In the genomic region with DNA sequence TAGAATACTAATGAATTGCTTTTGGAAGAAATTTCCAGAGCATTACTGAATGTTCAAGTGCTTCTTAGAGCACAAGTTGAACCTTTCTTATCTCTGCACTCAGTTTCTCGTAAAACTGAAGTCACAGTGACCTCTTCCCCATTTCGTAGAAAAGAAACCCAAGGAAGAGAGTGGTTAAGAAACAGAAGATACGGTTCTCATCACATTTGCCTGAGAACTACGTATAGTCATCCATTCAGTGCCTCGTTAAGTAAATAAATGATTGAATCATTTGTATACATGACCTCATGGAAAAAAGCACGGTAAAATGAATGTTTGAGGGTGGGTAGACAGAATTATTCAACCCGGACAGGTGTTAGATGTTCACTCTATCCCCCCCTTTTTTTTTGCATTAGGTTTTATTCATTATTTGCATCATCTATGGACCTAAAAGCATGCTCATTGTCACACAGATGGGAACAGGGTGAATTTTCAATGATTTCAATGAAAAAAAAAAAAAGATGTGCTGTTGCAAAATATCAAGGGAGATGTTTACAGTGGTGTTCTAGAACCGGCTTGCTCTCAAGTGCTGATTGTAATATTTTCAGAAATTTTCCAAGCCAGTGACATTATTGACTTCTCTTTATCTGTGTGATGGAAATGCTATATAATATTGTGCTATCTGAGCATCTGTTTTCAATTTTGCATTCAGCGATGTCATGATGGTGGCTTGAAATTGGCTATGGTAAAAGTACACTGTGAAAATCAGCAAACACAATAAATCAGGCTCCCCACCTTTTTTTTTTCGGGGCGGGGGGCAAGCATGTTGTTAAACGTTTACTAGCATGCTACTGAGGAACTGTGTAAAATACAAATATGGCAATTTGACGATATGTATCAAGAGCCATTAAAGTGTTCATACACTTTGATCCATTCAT, we compare ENCODE assay signal across 9 cellular contexts. TPM values are rescaled to one million over a fixed set of nuclear protein-coding genes. Genes with fewer than 3 reads are reported as not detected.
DNase-seq lines count a peak whose midpoint lies in the region; ATAC-seq, FAIRE-seq and TF ChIP-seq lines count a peak whose summit lies in the region.
"Had no signal": no experiment of that assay in that cellular context is flagged by ENCODE, and none has a peak within 500 bp of the region (broad histone marks: within the 10 kb centered on the region; RNA-seq: fewer than 3 reads in every experiment).

No MANE protein-coding gene starts in this region.

- H3K27ac ChIP-seq in right lobe of liver (peak overlapping the region in 2 of 3 donors; percentile 13 to 15), HepG2 (ENCODE audit: extremely low read length, insufficient read depth, low read length) (no peak overlapping the region), PC-9 (no peak overlapping the region), ascending aorta (no peak overlapping the region)

- no TSS peak for BruUV-seq in HepG2 (replicated peaks; lab: Mats Ljungman, UMichigan)
- no TSS peak for BruUV-seq in PC-9 (replicated peaks; lab: Mats Ljungman, UMichigan)

- CTCF ChIA-PET in HepG2 (lab: Yijun Ruan, JAX; ENCODE audit: low intra/inter-chr PET ratio, low total read pairs) (interaction anchor here (0.7 kb wide), 1 partner anchor 962 kb away, joined by 3 read pairs; no protein-coding TSS in a partner anchor), PC-9 (lab: Charles Lee) (no interaction called here)

- no peak overlapping the region for H3K4me2 ChIP-seq in HepG2 (ENCODE audit: low read depth, low read length)
- peak overlapping the region; percentile 11; the same call in 1 of the 2 replicates for H3K4me2 ChIP-seq in PC-9

- FAIRE-seq in HepG2 (lab: Jason Lieb, UNC), result no peak

- H3K36me3 ChIP-seq in right lobe of liver (no peaks in the 10 kb centered on the region), HepG2 (replicated peaks in 1 of 2; ENCODE audit: control insufficient read depth in 1 of 2, insufficient read depth in 2 of 2, low read length in 2 of 2) (no peaks in the 10 kb centered on the region), PC-9 (ENCODE audit: low read depth) (no peaks in the 10 kb centered on the region), ascending aorta (no peaks in the 10 kb centered on the region), H7 (replicated peaks; ENCODE audit: control insufficient read depth, insufficient read depth, low read length) (no peaks in the 10 kb centered on the region)

- intact Hi-C loops in right lobe of liver (cut with DNase I), result no loop called here
- intact Hi-C loops in HepG2 (cut with micrococcal nuclease; ENCODE audit: unreplicated experiment), result no loop called here
- intact Hi-C loops in PC-9 (cut with micrococcal nuclease; ENCODE audit: unreplicated experiment), result no loop called here
- intact Hi-C loops in ascending aorta (cut with DNase I), result no loop called here

- H3K9ac ChIP-seq in HepG2 (ENCODE audit: insufficient read depth, low read depth, low read length), result no peak overlapping the region

- H4K20me1 ChIP-seq in HepG2 (ENCODE audit: insufficient read depth, low read length) (no peaks in the 10 kb centered on the region), PC-9 (ENCODE audit: insufficient read depth) (no peaks in the 10 kb centered on the region)

- H3K4me1 ChIP-seq in right lobe of liver (no peaks in the 10 kb centered on the region), HepG2 (ENCODE audit: insufficient read depth, low read length) (peaks cover 12% of the 10 kb centered on the region; the same call in 1 of the 2 replicates), PC-9 (replicated peaks; ENCODE audit: insufficient read depth) (peaks cover 8% of the 10 kb centered on the region; the same call in 1 of the 2 replicates), ascending aorta (no peaks in the 10 kb centered on the region)

- TF ChIP-seq CTCF in right lobe of liver (IDR thresholded peaks at IDR 0.05), result no peak
- no peak for TF ChIP-seq CTCF in HepG2 (CRISPR knock-in tag; IDR thresholded peaks at IDR 0.05)
- no peak for TF ChIP-seq CTCF in PC-9 (conservative IDR thresholded peaks at IDR 0.05)
- no peak for TF ChIP-seq CTCF in epithelial cell of esophagus (IDR thresholded peaks at IDR 0.05; ENCODE audit: insufficient read depth, low read depth, low read length, missing control alignments)
- TF ChIP-seq CTCF in ascending aorta (IDR thresholded peaks at IDR 0.05), result no peak

- DNase-seq in right lobe of liver (no peak), HepG2 (ENCODE audit: low spot score) (no peak), PC-9 (no peak), epithelial cell of esophagus (ENCODE audit: low read depth) (peak; percentile 31), ascending aorta (ENCODE audit: low spot score in 2 of 2) (no peak), H7 (no peak), DMS79 treated with DMSO at 0.1 percent for 48 hours (lab: John Stamatoyannopoulos, UW) (no peak)

- WGBS in right lobe of liver (ENCODE audit: insufficient coverage, low coverage, low lambda C conversion rate, missing lambda C conversion rate), result 52% methylated on average over 13 of the region's 13 CpGs
- WGBS in HepG2 (ENCODE audit: low lambda C conversion rate), result 48% methylated on average over 13 of the region's 13 CpGs

- H3K9me3 ChIP-seq in right lobe of liver (no peaks in the 10 kb centered on the region), HepG2 (ENCODE audit: low read length) (no peaks in the 10 kb centered on the region), PC-9 (ENCODE audit: insufficient read depth, low read depth) (no peaks in the 10 kb centered on the region), ascending aorta (no peaks in the 10 kb centered on the region)

- H3K79me2 ChIP-seq in HepG2 (ENCODE audit: insufficient read depth, low read length) (no peaks in the 10 kb centered on the region), PC-9 (ENCODE audit: low read depth) (no peaks in the 10 kb centered on the region)

- H3K9me2 ChIP-seq in PC-9 (ENCODE audit: insufficient read depth), result no peaks in the 10 kb centered on the region

- no peaks in the 10 kb centered on the region for H3K27me3 ChIP-seq in right lobe of liver
- H3K27me3 ChIP-seq in HepG2 (ENCODE audit: control insufficient read depth in 1 of 2, insufficient read depth in 2 of 2, low read length in 2 of 2), result peaks cover 0 to 9% of the 10 kb centered on the region in 2 experiments; a peak in 2 of 5 replicates
- H3K27me3 ChIP-seq in PC-9 (ENCODE audit: insufficient read depth, low read depth), result no peaks in the 10 kb centered on the region
- H3K27me3 ChIP-seq in ascending aorta, result no peaks in the 10 kb centered on the region
- H3K27me3 ChIP-seq in H7 (ENCODE audit: control insufficient read depth, insufficient read depth, low read length), result no peaks in the 10 kb centered on the region

- H3K4me3 ChIP-seq in right lobe of liver, result no peak overlapping the region
- no peak overlapping the region for H3K4me3 ChIP-seq in HepG2 (replicated peaks in 1 of 3; ENCODE audit: insufficient read depth in 1 of 3, low read depth in 2 of 3, low read length in 3 of 3)
- H3K4me3 ChIP-seq in PC-9, result no peak overlapping the region
- H3K4me3 ChIP-seq in epithelial cell of esophagus (ENCODE audit: low read length), result no peak overlapping the region
- no peak overlapping the region for H3K4me3 ChIP-seq in ascending aorta
- no peak overlapping the region for H3K4me3 ChIP-seq in H7 (ENCODE audit: insufficient read depth, low read depth, low read length)

- ATAC-seq in right lobe of liver, result peak in 3 of 4 donors; percentile 35 to 46 (median 38)
- ATAC-seq in HepG2, result no peak
- ATAC-seq in GM21786 (IDR thresholded peaks at IDR 0.05; ENCODE audit: unreplicated experiment), result no peak

- H3F3A ChIP-seq in PC-9 (ENCODE audit: insufficient read depth, low read depth), result no peaks in the 10 kb centered on the region

- in situ Hi-C loops in HepG2 (cut with HindIII; ENCODE audit: extremely low pct_ligation_motif_present, low pct_unique_long_range_greater_than_20kb), result no loop called here

- no peak for TF ChIP-seq RAD21 in HepG2 (CRISPR knock-in tag; IDR thresholded peaks at IDR 0.05)

- no peak for TF ChIP-seq EP300 in HepG2 (IDR thresholded peaks at IDR 0.05; ENCODE audit: low read depth in 2 of 2, low read length in 2 of 2)
- no peak for TF ChIP-seq EP300 in HepG2 (CRISPR knock-in tag; IDR thresholded peaks at IDR 0.05; ENCODE audit: borderline replicate concordance)

- POLR2A ChIA-PET in HepG2 (lab: Yijun Ruan, JAX) (no interaction called here), PC-9 (lab: Charles Lee; ENCODE audit: unreplicated experiment) (no interaction called here)

- no peak for TF ChIP-seq POLR2A in right lobe of liver (IDR thresholded peaks at IDR 0.05)
- no peak for TF ChIP-seq POLR2A in HepG2 (IDR thresholded peaks at IDR 0.05; ENCODE audit: insufficient read depth in 1 of 2, low read depth in 2 of 2, low read length in 2 of 2)

- H2AFZ ChIP-seq in HepG2 (ENCODE audit: low read length), result no peak overlapping the region
- H2AFZ ChIP-seq in PC-9, result no peak overlapping the region

TF ChIP-seq in HepG2, 621 proteins besides CTCF, POLR2A, EP300 and RAD21 (continues in another document):
- no peak for TF ChIP-seq ZNF879 (CRISPR knock-in tag; IDR thresholded peaks at IDR 0.05)

RNA-seq across cellular contexts. Expression of a gene that starts 4.3 kb away (rescaled TPM):
- total RNA-seq in right lobe of liver, result 1 to 10 TPM in 1 of 6 experiments, under 1 TPM in 5; 0.25 to 1.2 (median 0.62) TPM
- not detected in 2 replicates for total RNA-seq in HepG2 (2016; rRNA removed; fragmentation: Illumina TruSeq; extraction: Trizol)
- total RNA-seq in HepG2 (2016; cell fraction: cytosol; rRNA removed; fragmentation: Illumina TruSeq; extraction: Trizol; ENCODE audit: low read depth), result not detected in 2 replicates
- 0.06 TPM in 1 of 2 replicates, not detected in the other for total RNA-seq in HepG2 (2016; cell fraction: insoluble cytoplasmic fraction; rRNA removed; fragmentation: Illumina TruSeq; extraction: Trizol)
- not detected in 2 replicates for total RNA-seq in HepG2 (2016; cell fraction: membrane; rRNA removed; fragmentation: Illumina TruSeq; extraction: Trizol)
- total RNA-seq in HepG2 (2016; cell fraction: nucleus; rRNA removed; fragmentation: Illumina TruSeq; extraction: Trizol), result not detected in 2 replicates
- polyA plus RNA-seq in HepG2 (2011; rRNA removed), result 0.22 and 0.57 TPM in 2 replicates
- polyA plus RNA-seq in HepG2 (2011; cell fraction: cytosol; rRNA removed), result 0.21 and 0.59 TPM in 2 replicates
- polyA plus RNA-seq in HepG2 (2011; cell fraction: nucleus; rRNA removed), result 0.38 and 0.48 TPM in 2 replicates
- polyA plus RNA-seq in HepG2 (2012), result 0.11 and 0.48 TPM in 2 replicates
- polyA plus RNA-seq in HepG2 (2016; cell fraction: cytosol; fragmentation: Illumina TruSeq; extraction: Trizol; ENCODE audit: low read depth), result not detected in 2 replicates
- polyA plus RNA-seq in HepG2 (2016; cell fraction: insoluble cytoplasmic fraction; fragmentation: Illumina TruSeq; extraction: Trizol; ENCODE audit: low read depth), result 0.21 TPM in 1 of 2 replicates, not detected in the other
- polyA plus RNA-seq in HepG2 (2016; cell fraction: membrane; fragmentation: Illumina TruSeq; extraction: Trizol; ENCODE audit: low read depth), result not detected in 2 replicates
- polyA plus RNA-seq in HepG2 (2016; cell fraction: nucleus; fragmentation: Illumina TruSeq; extraction: Trizol; ENCODE audit: insufficient read depth, low read depth), result not detected in 2 replicates
- polyA minus RNA-seq in HepG2 (2011; rRNA and poly(A)+ RNA removed; ENCODE audit: low replicate concordance), result 0.82 TPM in 1 of 2 replicates, not detected in the other
- polyA minus RNA-seq in HepG2 (2011; cell fraction: cytosol; rRNA and poly(A)+ RNA removed), result 0.30 TPM in 1 of 2 replicates, not detected in the other
- 0.13 and 0.87 TPM in 2 replicates for polyA minus RNA-seq in HepG2 (2011; cell fraction: nucleus; rRNA and poly(A)+ RNA removed)
- not detected in 2 replicates for total RNA-seq in PC-9 (2021)
- total RNA-seq in ascending aorta, result not detected
- total RNA-seq in H7 (2014; rRNA removed; shearing (Covaris generic)), result 1.4 and 2.1 TPM in 2 replicates
- polyA plus RNA-seq: neural cell had no signal

Comparison
In these comparisons a context has a peak if more than half of its experiments do, and no peak if none do; other contexts are left out.
1. ATAC-seq: peak in right lobe of liver (3 of 4); none in HepG2 (single experiment) and GM21786 (single experiment).
2. H3K27ac ChIP-seq: peak in right lobe of liver (2 of 3); none in HepG2 (single experiment), PC-9 (single experiment) and ascending aorta (0 of 2).